ENCODE assay signal across 11 cellular contexts in genomic region chr6:52725530-52726192, GRCh38. TPM values are rescaled to one million over a fixed set of nuclear protein-coding genes. Genes with fewer than 3 reads are reported as not detected.
DNase-seq lines count a peak whose midpoint lies in the region; FAIRE-seq and TF ChIP-seq lines count a peak whose summit lies in the region.
"Had no signal": no experiment of that assay in that cellular context is flagged by ENCODE, and none has a peak within 500 bp of the region (broad histone marks: within the 10 kb centered on the region; RNA-seq: fewer than 3 reads in every experiment).

No MANE protein-coding gene starts in this region.

- peak overlapping the region; percentile 63 for H3K27ac ChIP-seq in VCaP

- DNase-seq in DMS79 treated with DMSO at 0.1 percent for 48 hours (lab: John Stamatoyannopoulos, UW) (peak; percentile 5), DMS79 (lab: John Stamatoyannopoulos, UW) (no peak), type B pancreatic cell (ENCODE audit: extremely low spot score, unreplicated experiment) (no peak), GM13977 (ENCODE audit: low spot score) (no peak), C1 segment of cervical spinal cord (lab: John Stamatoyannopoulos, UW) (no peak), UCSD-AML1 (lab: John Stamatoyannopoulos, UW; ENCODE audit: unreplicated experiment) (no peak)

- H3K4me3 Mint-ChIP-seq in type B pancreatic cell = peak overlapping the region; percentile 8

- FAIRE-seq in islet of Langerhans (lab: Jason Lieb, UNC) = peak; percentile 100
- FAIRE-seq: A204.1, TTC549 had no signal

- in situ Hi-C loops in GM13977 (cut with MboI; ENCODE audit: low pct_unique_long_range_greater_than_20kb, low sequenced_read_pairs, unreplicated experiment) = no loop called here

- TF ChIP-seq CTCF in VCaP (conservative IDR thresholded peaks at IDR 0.05) (no peak), type B pancreatic cell (conservative IDR thresholded peaks at IDR 0.05) (no peak), GM13977 (IDR thresholded peaks at IDR 0.05; ENCODE audit: extremely low read depth, insufficient read depth, missing control alignments) (no peak)

- peak overlapping the region; percentile 84 for H3K27ac Mint-ChIP-seq in type B pancreatic cell

- H3K27me3 Mint-ChIP-seq in type B pancreatic cell = no peaks in the 10 kb centered on the region

- no peaks in the 10 kb centered on the region for H3K9me3 Mint-ChIP-seq in type B pancreatic cell

- H3K36me3 Mint-ChIP-seq in type B pancreatic cell = no peaks in the 10 kb centered on the region

- H3K4me1 Mint-ChIP-seq in type B pancreatic cell (ENCODE audit: unreplicated experiment) = peaks cover 5% of the 10 kb centered on the region

RNA-seq across cellular contexts. Expression of gene GSTA2, which starts 37.6 kb away (rescaled TPM):
- 20.7 and 25.3 TPM in 2 replicates for total RNA-seq in type B pancreatic cell (ENCODE audit: low replicate concordance)
- total RNA-seq: lung microvascular endothelial cell had no signal

RNA-seq across cellular contexts. Expression of gene TMEM14A, which starts 54.7 kb away (rescaled TPM):
- total RNA-seq in type B pancreatic cell (ENCODE audit: low replicate concordance) = 37.3 and 39.0 TPM in 2 replicates
